Comparison of ENCODE assay signal across 1 cellular context in genomic region chr20:31661625-31662371, GRCh38.
TF ChIP-seq lines count a peak whose summit lies in the region.

No MANE protein-coding gene starts in this region.

TF ChIP-seq in HepG2, 621 proteins besides CTCF, POLR2A, EP300 and RAD21 (continued from another document and continues in another):
- TF ChIP-seq STAT6 (CRISPR knock-in tag; IDR thresholded peaks at IDR 0.05; ENCODE audit: borderline replicate concordance) (no peak; the same call in 1 of the 2 replicates), SIX1 (CRISPR knock-in tag; IDR thresholded peaks at IDR 0.05; ENCODE audit: borderline replicate concordance) (no peak), SAP130 (CRISPR knock-in tag; IDR thresholded peaks at IDR 0.05; ENCODE audit: low read depth) (peak; percentile 84), ZNF782 (CRISPR knock-in tag; IDR thresholded peaks at IDR 0.05; ENCODE audit: borderline replicate concordance) (peak; percentile 76; the same call in 1 of the 2 replicates), ZNF850 (CRISPR knock-in tag; conservative IDR thresholded peaks at IDR 0.05) (0 out of 2 replicates have a peak, but pooled peaks have one; percentile 62), ZBTB3 (CRISPR knock-in tag; IDR thresholded peaks at IDR 0.05; ENCODE audit: borderline replicate concordance, low read depth) (no peak; the same call in 1 of the 2 replicates), ATRX (CRISPR knock-in tag; IDR thresholded peaks at IDR 0.05; ENCODE audit: borderline replicate concordance) (no peak), ZSCAN20 (CRISPR knock-in tag; IDR thresholded peaks at IDR 0.05; ENCODE audit: borderline replicate concordance) (peak; percentile 84; the same call in 1 of the 2 replicates), KAT8 (CRISPR knock-in tag; IDR thresholded peaks at IDR 0.05) (no peak; the same call in 1 of the 2 replicates), ZBTB8A (CRISPR knock-in tag; IDR thresholded peaks at IDR 0.05; ENCODE audit: borderline replicate concordance, low read depth) (no peak; the same call in 1 of the 2 replicates), ZBTB26 (CRISPR knock-in tag; IDR thresholded peaks at IDR 0.05; ENCODE audit: borderline replicate concordance) (peak; percentile 69), ZNF550 (CRISPR knock-in tag; IDR thresholded peaks at IDR 0.05; ENCODE audit: borderline replicate concordance) (peak; percentile 77; the same call in 1 of the 2 replicates), ATF7 (IDR thresholded peaks at IDR 0.05) (no peak), ATF7 (CRISPR knock-in tag; IDR thresholded peaks at IDR 0.05) (peak; percentile 78; the same call in 1 of the 2 replicates), RBM22 (optimal IDR thresholded peaks at IDR 0.05; ENCODE audit: low read length) (peak; percentile 96), ZNF354B (CRISPR knock-in tag; IDR thresholded peaks at IDR 0.05) (no peak), MIER2 (CRISPR knock-in tag; IDR thresholded peaks at IDR 0.05) (0 out of 2 replicates have a peak, but pooled peaks have one; percentile 13), PAWR (CRISPR knock-in tag; IDR thresholded peaks at IDR 0.05; ENCODE audit: borderline replicate concordance) (no peak), TCF7 (IDR thresholded peaks at IDR 0.05; ENCODE audit: low read depth) (no peak), ZBTB2 (CRISPR knock-in tag; IDR thresholded peaks at IDR 0.05; ENCODE audit: low read depth) (no peak), THYN1 (CRISPR knock-in tag; IDR thresholded peaks at IDR 0.05; ENCODE audit: borderline replicate concordance, low read depth) (0 out of 2 replicates have a peak, but pooled peaks have one; percentile 74), HNRNPL (IDR thresholded peaks at IDR 0.05; ENCODE audit: low read depth, low read length) (0 out of 2 replicates have a peak, but pooled peaks have one; percentile 69), ZNF296 (CRISPR knock-in tag; conservative IDR thresholded peaks at IDR 0.05) (0 out of 2 replicates have a peak, but pooled peaks have one; percentile 66), RFX5 (IDR thresholded peaks at IDR 0.05; ENCODE audit: low read depth, low read length) (no peak), DBP (CRISPR knock-in tag; IDR thresholded peaks at IDR 0.05; ENCODE audit: not compliant biosample characterization) (peak; percentile 25), ZMYM3 (CRISPR knock-in tag; IDR thresholded peaks at IDR 0.05) (peak; percentile 85), ZNF672 (CRISPR knock-in tag; IDR thresholded peaks at IDR 0.05) (no peak), ZNF616 (CRISPR knock-in tag; IDR thresholded peaks at IDR 0.05; ENCODE audit: low read depth) (no peak), ZNF446 (CRISPR knock-in tag; IDR thresholded peaks at IDR 0.05) (no peak), SAFB2 (CRISPR knock-in tag; IDR thresholded peaks at IDR 0.05; ENCODE audit: borderline replicate concordance, low read depth) (peak; percentile 85; the same call in 1 of the 2 replicates), SMAD1 (CRISPR knock-in tag; IDR thresholded peaks at IDR 0.05; ENCODE audit: borderline replicate concordance, low read depth) (peak; percentile 92; the same call in 1 of the 2 replicates), MYNN (CRISPR knock-in tag; IDR thresholded peaks at IDR 0.05; ENCODE audit: low read depth) (0 out of 2 replicates have a peak, but pooled peaks have one; percentile 71), MEIS1 (CRISPR knock-in tag; IDR thresholded peaks at IDR 0.05; ENCODE audit: borderline replicate concordance) (peak; percentile 72; the same call in 1 of the 2 replicates), FOXC1 (CRISPR knock-in tag; IDR thresholded peaks at IDR 0.05; ENCODE audit: borderline replicate concordance) (peak; percentile 95), CEBPZ (IDR thresholded peaks at IDR 0.05; ENCODE audit: low read length) (no peak), KAT2B (IDR thresholded peaks at IDR 0.05; ENCODE audit: borderline replicate concordance, low read depth, low read length) (0 out of 2 replicates have a peak, but pooled peaks have one; percentile 6), SOX6 (IDR thresholded peaks at IDR 0.05) (no peak), SOX6 (CRISPR knock-in tag; IDR thresholded peaks at IDR 0.05) (peak; percentile 83), ATF3 (CRISPR knock-in tag; IDR thresholded peaks at IDR 0.05) (no peak; the same call in 1 of the 2 replicates), RELA (CRISPR knock-in tag; IDR thresholded peaks at IDR 0.05) (peak; percentile 52; the same call in 1 of the 2 replicates)
- TF ChIP-seq, protein P1, sequence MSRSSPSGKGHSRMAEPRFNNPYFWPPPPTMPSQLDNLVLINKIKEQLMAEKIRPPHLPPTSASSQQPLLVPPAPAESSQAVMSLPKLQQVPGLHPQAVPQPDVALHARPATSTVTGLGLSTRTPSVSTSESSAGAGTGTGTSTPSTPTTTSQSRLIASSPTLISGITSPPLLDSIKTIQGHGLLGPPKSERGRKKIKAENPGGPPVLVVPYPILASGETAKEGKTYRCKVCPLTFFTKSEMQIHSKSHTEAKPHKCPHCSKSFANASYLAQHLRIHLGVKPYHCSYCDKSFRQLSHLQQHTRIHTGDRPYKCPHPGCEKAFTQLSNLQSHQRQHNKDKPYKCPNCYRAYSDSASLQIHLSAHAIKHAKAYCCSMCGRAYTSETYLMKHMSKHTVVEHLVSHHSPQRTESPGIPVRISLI (CRISPR knock-in tag; IDR thresholded peaks at IDR 0.05; ENCODE audit: borderline replicate concordance), result peak; percentile 73
- TF ChIP-seq, protein P2, sequence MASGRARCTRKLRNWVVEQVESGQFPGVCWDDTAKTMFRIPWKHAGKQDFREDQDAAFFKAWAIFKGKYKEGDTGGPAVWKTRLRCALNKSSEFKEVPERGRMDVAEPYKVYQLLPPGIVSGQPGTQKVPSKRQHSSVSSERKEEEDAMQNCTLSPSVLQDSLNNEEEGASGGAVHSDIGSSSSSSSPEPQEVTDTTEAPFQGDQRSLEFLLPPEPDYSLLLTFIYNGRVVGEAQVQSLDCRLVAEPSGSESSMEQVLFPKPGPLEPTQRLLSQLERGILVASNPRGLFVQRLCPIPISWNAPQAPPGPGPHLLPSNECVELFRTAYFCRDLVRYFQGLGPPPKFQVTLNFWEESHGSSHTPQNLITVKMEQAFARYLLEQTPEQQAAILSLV (CRISPR knock-in tag; IDR thresholded peaks at IDR 0.05; ENCODE audit: borderline replicate concordance), result peak; percentile 95
- TF ChIP-seq, protein P3, sequence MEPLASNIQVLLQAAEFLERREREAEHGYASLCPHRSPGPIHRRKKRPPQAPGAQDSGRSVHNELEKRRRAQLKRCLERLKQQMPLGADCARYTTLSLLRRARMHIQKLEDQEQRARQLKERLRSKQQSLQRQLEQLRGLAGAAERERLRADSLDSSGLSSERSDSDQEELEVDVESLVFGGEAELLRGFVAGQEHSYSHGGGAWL (CRISPR knock-in tag; IDR thresholded peaks at IDR 0.05), result peak; percentile 83
- TF ChIP-seq, protein P4, sequence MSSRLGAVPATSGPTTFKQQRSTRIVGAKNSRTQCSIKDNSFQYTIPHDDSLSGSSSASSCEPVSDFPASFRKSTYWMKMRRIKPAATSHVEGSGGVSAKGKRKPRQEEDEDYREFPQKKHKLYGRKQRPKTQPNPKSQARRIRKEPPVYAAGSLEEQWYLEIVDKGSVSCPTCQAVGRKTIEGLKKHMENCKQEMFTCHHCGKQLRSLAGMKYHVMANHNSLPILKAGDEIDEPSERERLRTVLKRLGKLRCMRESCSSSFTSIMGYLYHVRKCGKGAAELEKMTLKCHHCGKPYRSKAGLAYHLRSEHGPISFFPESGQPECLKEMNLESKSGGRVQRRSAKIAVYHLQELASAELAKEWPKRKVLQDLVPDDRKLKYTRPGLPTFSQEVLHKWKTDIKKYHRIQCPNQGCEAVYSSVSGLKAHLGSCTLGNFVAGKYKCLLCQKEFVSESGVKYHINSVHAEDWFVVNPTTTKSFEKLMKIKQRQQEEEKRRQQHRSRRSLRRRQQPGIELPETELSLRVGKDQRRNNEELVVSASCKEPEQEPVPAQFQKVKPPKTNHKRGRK (CRISPR knock-in tag; IDR thresholded peaks at IDR 0.05), result peak; percentile 78; the same call in 1 of the 2 replicates
- TF ChIP-seq, protein P5, sequence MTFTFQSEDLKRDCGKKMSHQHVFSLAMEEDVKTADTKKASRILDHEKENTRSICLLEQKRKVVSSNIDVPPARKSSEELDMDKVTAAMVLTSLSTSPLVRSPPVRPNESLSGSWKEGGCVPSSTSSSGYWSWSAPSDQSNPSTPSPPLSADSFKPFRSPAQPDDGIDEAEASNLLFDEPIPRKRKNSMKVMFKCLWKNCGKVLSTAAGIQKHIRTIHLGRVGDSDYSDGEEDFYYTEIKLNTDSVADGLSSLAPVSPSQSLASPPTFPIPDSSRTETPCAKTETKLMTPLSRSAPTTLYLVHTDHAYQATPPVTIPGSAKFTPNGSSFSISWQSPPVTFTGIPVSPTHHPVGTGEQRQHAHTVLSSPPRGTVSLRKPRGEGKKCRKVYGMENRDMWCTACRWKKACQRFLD (CRISPR knock-in tag; IDR thresholded peaks at IDR 0.05; ENCODE audit: borderline replicate concordance), result peak; percentile 70; the same call in 1 of the 2 replicates
- TF ChIP-seq, protein P6, sequence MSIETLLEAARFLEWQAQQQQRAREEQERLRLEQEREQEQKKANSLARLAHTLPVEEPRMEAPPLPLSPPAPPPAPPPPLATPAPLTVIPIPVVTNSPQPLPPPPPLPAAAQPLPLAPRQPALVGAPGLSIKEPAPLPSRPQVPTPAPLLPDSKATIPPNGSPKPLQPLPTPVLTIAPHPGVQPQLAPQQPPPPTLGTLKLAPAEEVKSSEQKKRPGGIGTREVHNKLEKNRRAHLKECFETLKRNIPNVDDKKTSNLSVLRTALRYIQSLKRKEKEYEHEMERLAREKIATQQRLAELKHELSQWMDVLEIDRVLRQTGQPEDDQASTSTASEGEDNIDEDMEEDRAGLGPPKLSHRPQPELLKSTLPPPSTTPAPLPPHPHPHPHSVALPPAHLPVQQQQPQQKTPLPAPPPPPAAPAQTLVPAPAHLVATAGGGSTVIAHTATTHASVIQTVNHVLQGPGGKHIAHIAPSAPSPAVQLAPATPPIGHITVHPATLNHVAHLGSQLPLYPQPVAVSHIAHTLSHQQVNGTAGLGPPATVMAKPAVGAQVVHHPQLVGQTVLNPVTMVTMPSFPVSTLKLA (IDR thresholded peaks at IDR 0.05), result no peak
